1 cellular context compared by ENCODE assay signal in genomic region chr4:48620093-48620492, GRCh38.
TF ChIP-seq lines count a peak whose summit lies in the region.

No MANE protein-coding gene starts in this region.

TF ChIP-seq in WTC11, 78 proteins besides CTCF, POLR2A, EP300 and RAD21 (continued from another document):
- TF ChIP-seq IRF1 (CRISPR knock-in tag; IDR thresholded peaks at IDR 0.05) (no peak), SMAD3 (CRISPR knock-in tag; IDR thresholded peaks at IDR 0.05; ENCODE audit: borderline replicate concordance) (no peak), IRF2 (CRISPR knock-in tag; IDR thresholded peaks at IDR 0.05; ENCODE audit: borderline replicate concordance, low read depth) (no peak), OVOL2 (CRISPR knock-in tag; IDR thresholded peaks at IDR 0.05; ENCODE audit: borderline replicate concordance) (no peak), ZBTB43 (CRISPR knock-in tag; IDR thresholded peaks at IDR 0.05) (no peak), TP53 (CRISPR knock-in tag; IDR thresholded peaks at IDR 0.05) (no peak), TCF7 (CRISPR knock-in tag; IDR thresholded peaks at IDR 0.05; ENCODE audit: low read depth) (no peak), ARID4B (CRISPR knock-in tag; IDR thresholded peaks at IDR 0.05; ENCODE audit: borderline replicate concordance) (no peak)
